ENCODE assay signal across 19 cellular contexts in the genomic region with DNA sequence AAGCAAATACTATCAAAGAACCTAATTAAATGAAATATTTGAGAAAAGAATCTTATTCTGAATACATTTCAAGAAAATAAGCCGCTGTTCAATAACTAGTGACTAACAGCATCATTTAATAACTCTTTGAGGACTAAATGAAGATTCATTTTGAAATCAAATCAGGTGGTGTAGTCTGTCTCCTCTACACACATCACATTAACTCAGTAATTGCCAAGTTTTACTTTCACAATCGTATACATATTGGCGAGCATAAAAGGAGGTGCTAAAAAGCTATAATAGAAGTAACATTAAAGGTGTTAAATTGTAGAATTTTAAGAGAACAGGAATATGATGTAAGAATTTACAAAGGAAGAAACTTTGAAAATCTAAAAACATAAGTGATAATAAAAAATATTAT.
"Had no signal": no experiment of that assay in that cellular context is flagged by ENCODE, and none has a peak within 500 bp of the region (broad histone marks: within the 10 kb centered on the region; RNA-seq: fewer than 3 reads in every experiment).

No MANE protein-coding gene starts in this region.

- H3K27ac ChIP-seq: SJSA1 had no signal

- H3K36me3 ChIP-seq: SJSA1 had no signal

- H3K4me3 ChIP-seq: SJSA1 had no signal

- H3K27me3 ChIP-seq: SJSA1 had no signal

- H3K4me1 ChIP-seq: SJSA1 had no signal

- H3K9me3 ChIP-seq: SJSA1, SK-N-SH had no signal

- DNase-seq: KBM-7, MV-4-11, NCI-H1048, NCI-H1105, NCI-H1417, NCI-H1436 treated with DMSO at 0.1 percent for 48 hours, NCI-H1694, NCI-H187 treated with DMSO at 0.1 percent for 48 hours, NCI-H2029 treated with DMSO at 0.1 percent for 48 hours, NCI-H2171 treated with DMSO at 0.1 percent for 48 hours, NCI-H524, NCI-H526 treated with DMSO at 0.1 percent for 48 hours, NCI-H748 treated with DMSO at 0.1 percent for 48 hours, Right ventricle myocardium superior, RPMI8226, SIG-M5, SK-N-SH, T-helper 1 cell had no signal

- H3K4me2 ChIP-seq: SK-N-SH had no signal

- H3K9ac ChIP-seq: SK-N-SH had no signal
